ENCODE assay signal across 9 cellular contexts in the genomic region with DNA sequence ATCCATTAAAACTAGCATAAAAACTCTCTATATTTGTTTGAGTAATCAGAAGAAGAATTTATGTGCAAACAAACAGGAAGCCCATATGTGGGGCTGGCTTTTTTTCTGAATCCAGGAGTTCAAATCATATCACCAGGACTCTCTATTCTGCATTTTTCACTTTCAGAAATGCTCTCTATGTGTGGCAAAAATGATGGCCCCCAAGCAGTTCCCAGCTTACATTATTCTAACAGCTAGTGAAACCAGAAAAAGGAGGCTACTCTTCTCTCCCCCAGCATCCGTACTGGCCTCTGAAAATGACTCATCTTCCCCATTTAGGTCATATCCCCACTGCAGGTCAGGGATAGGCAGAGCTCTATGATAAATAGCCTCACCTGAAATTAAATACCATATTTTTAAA. TPM values are rescaled to one million over a fixed set of nuclear protein-coding genes. Genes with fewer than 3 reads are reported as not detected.
A peak's percentile ranks its signal among the peaks of the same experiment; 100 is the strongest.
DNase-seq lines count a peak whose midpoint lies in the region; ATAC-seq and TF ChIP-seq lines count a peak whose summit lies in the region.
"Had no signal": no experiment of that assay in that cellular context is flagged by ENCODE, and none has a peak within 500 bp of the region (broad histone marks: within the 10 kb centered on the region; RNA-seq: fewer than 3 reads in every experiment).

No MANE protein-coding gene starts in this region.

- H3K27ac ChIP-seq in left lung (no peak overlapping the region), hepatocyte (no peak overlapping the region)

- no peak overlapping the region for H3K4me2 ChIP-seq in hepatocyte

- H3K27me3 ChIP-seq in left lung (no peaks in the 10 kb centered on the region), hepatocyte (no peaks in the 10 kb centered on the region)
- H3K27me3 ChIP-seq: upper lobe of left lung had no signal

- peak; percentile 25 for DNase-seq in activated naive CD4-positive, alpha-beta T cell treated with Interleukin-2 at 50 U/mL for 16 hours
- DNase-seq in activated naive CD4-positive, alpha-beta T cell treated with anti-CD3 and anti-CD28 coated beads, Interleukin-2, amount 50 U/mL, for 16 hours = no peak
- DNase-seq in NOMO-1 treated with dmso at 0.1 percent for 144 hours (lab: John Stamatoyannopoulos, UW; ENCODE audit: unreplicated experiment) (peak; percentile 54), left lung (no peak), occipital lobe (lab: John Stamatoyannopoulos, UW) (no peak), mesenteric fat pad (ENCODE audit: low spot score) (no peak), hepatocyte (ENCODE audit: low spot score) (no peak)
- DNase-seq: upper lobe of left lung had no signal

- H3K4me3 ChIP-seq in left lung (no peak overlapping the region), hepatocyte (no peak overlapping the region)
- H3K4me3 ChIP-seq: upper lobe of left lung had no signal

- H3K36me3 ChIP-seq in left lung (no peaks in the 10 kb centered on the region), hepatocyte (replicated peaks; ENCODE audit: insufficient read depth, low read depth) (no peaks in the 10 kb centered on the region)
- H3K36me3 ChIP-seq: upper lobe of left lung had no signal

- intact Hi-C loops in left lung (cut with DNase I) = no loop called here

- WGBS in hepatocyte (ENCODE audit: low lambda C conversion rate, missing lambda C conversion rate) = 80% methylated on average over 1 of the region's 1 CpG

- TF ChIP-seq CTCF in left lung (IDR thresholded peaks at IDR 0.05) (no peak), hepatocyte (IDR thresholded peaks at IDR 0.05; ENCODE audit: poor library complexity) (no peak)

- peak; percentile 92 for ATAC-seq in HG02759 (IDR thresholded peaks at IDR 0.05; ENCODE audit: unreplicated experiment)
- ATAC-seq in left lung = peak; percentile 71

- peaks cover 100% of the 10 kb centered on the region for H3K79me2 ChIP-seq in hepatocyte

- H4K20me1 ChIP-seq in hepatocyte (ENCODE audit: insufficient read depth, poor library complexity, severe bottlenecking) = peaks cover 13% of the 10 kb centered on the region

- H3K4me1 ChIP-seq in left lung = peaks cover 9 to 43% of the 10 kb centered on the region in 2 donors
- H3K4me1 ChIP-seq in hepatocyte (ENCODE audit: insufficient read depth) = no peaks in the 10 kb centered on the region

- H2AFZ ChIP-seq in hepatocyte = no peak overlapping the region

- H3K9me2 ChIP-seq in hepatocyte (replicated peaks; ENCODE audit: insufficient read depth) = no peaks in the 10 kb centered on the region

- no peaks in the 10 kb centered on the region for H3K9me3 ChIP-seq in left lung
- H3K9me3 ChIP-seq in hepatocyte (ENCODE audit: low read depth) = no peaks in the 10 kb centered on the region
- H3K9me3 ChIP-seq: upper lobe of left lung had no signal

RNA-seq across cellular contexts. Expression of a gene that starts 20.4 kb away (rescaled TPM):
- total RNA-seq in left lung (10 to 100 TPM; 29.0 to 39.5 TPM), occipital lobe (79.5 TPM), mesenteric fat pad (32.2 TPM), hepatocyte (38.8 and 45.9 TPM in 2 replicates)
- polyA plus RNA-seq in hepatocyte = 17.5 and 19.3 TPM in 2 replicates

Comparison
In these comparisons a context has a peak if more than half of its experiments do, and no peak if none do; other contexts are left out.
1. DNase-seq: peak in activated naive CD4-positive, alpha-beta T cell treated with Interleukin-2 at 50 U/mL for 16 hours (single experiment) and NOMO-1 treated with dmso at 0.1 percent for 144 hours (single experiment); none in activated naive CD4-positive, alpha-beta T cell treated with anti-CD3 and anti-CD28 coated beads, Interleukin-2, amount 50 U/mL, for 16 hours (single experiment), left lung (0 of 2), occipital lobe (single experiment), mesenteric fat pad (single experiment) and hepatocyte (single experiment).